ENCODE assay signal across 2 cellular contexts in genomic region chr20:9940329-9940728, GRCh38.
A peak's percentile ranks its signal among the peaks of the same experiment; 100 is the strongest.
TF ChIP-seq lines count a peak whose summit lies in the region.

No MANE protein-coding gene starts in this region.

TF ChIP-seq in HepG2, 621 proteins besides CTCF, POLR2A, EP300 and RAD21 (continued from another document):
- TF ChIP-seq IKZF4 (CRISPR knock-in tag; IDR thresholded peaks at IDR 0.05; ENCODE audit: borderline replicate concordance, low read depth, not compliant biosample characterization) (no peak), PRMT3 (CRISPR knock-in tag; IDR thresholded peaks at IDR 0.05; ENCODE audit: borderline replicate concordance, low read depth) (no peak), SAP130 (CRISPR knock-in tag; IDR thresholded peaks at IDR 0.05; ENCODE audit: low read depth) (no peak), KDM6A (CRISPR knock-in tag; IDR thresholded peaks at IDR 0.05; ENCODE audit: low read depth) (no peak), ZNF468 (CRISPR knock-in tag; IDR thresholded peaks at IDR 0.05) (no peak)
- TF ChIP-seq, protein P1, sequence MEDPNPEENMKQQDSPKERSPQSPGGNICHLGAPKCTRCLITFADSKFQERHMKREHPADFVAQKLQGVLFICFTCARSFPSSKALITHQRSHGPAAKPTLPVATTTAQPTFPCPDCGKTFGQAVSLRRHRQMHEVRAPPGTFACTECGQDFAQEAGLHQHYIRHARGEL (CRISPR knock-in tag; IDR thresholded peaks at IDR 0.05), result no peak

TF ChIP-seq in GM23338, 12 proteins besides CTCF, POLR2A, EP300 and RAD21:
- TF ChIP-seq ETS1 (IDR thresholded peaks at IDR 0.05) (no peak), STAT1 (IDR thresholded peaks at IDR 0.05; ENCODE audit: unreplicated experiment) (no peak), ZNF331 (CRISPR knock-in tag; IDR thresholded peaks at IDR 0.05; ENCODE audit: low read depth) (peak; percentile 59; the same call in 1 of the 2 replicates)
